ENCODE assay signal across 8 cellular contexts in genomic region chr12:47223848-47224213, GRCh38.
DNase-seq lines count a peak whose midpoint lies in the region; ATAC-seq, FAIRE-seq and TF ChIP-seq lines count a peak whose summit lies in the region.

No MANE protein-coding gene starts in this region.

- TF ChIP-seq POLR2A in A549 (IDR thresholded peaks at IDR 0.05; ENCODE audit: low read length) = no peak
- TF ChIP-seq POLR2A in IMR-90 (IDR thresholded peaks at IDR 0.05; ENCODE audit: low read depth, low read length) = no peak
- TF ChIP-seq POLR2A in gastrocnemius medialis (IDR thresholded peaks at IDR 0.05) = no peak

- H3K27ac Mint-ChIP-seq in brain = peak overlapping the region in 4 of 5 experiments; percentile 2 to 82 (median 52)

- in situ Hi-C loops in IMR-90 (cut with MboI; ENCODE audit: low sequenced_read_pairs) = no loop called here
- in situ Hi-C loops in gastrocnemius medialis (cut with MboI; ENCODE audit: low sequenced_read_pairs in 4 of 4) = no loop called here

- H3K9me1 ChIP-seq in IMR-90 (ENCODE audit: insufficient read depth, low read length) = no peaks in the 10 kb centered on the region; the same call in 1 of the 2 replicates

- H4K91ac ChIP-seq in IMR-90 (ENCODE audit: insufficient read depth, low read depth, low read length) (peak overlapping the region; percentile 51; the same call in 1 of the 2 replicates), mesenchymal stem cell (ENCODE audit: low read length) (no peak overlapping the region)

- H3K4me2 ChIP-seq in A549 = peak overlapping the region; percentile 80
- peak overlapping the region; percentile 72; the same call in 1 of the 2 replicates for H3K4me2 ChIP-seq in IMR-90 (ENCODE audit: low read depth, low read length)
- no peak overlapping the region for H3K4me2 ChIP-seq in mesenchymal stem cell (ENCODE audit: low read length, poor library complexity, severe bottlenecking)

- H2BK12ac ChIP-seq in mesenchymal stem cell (ENCODE audit: low read length in 2 of 2) = no peak overlapping the region

- H3K36me3 ChIP-seq in IMR-90 (ENCODE audit: control insufficient read depth, insufficient read depth, low read length) (no peaks in the 10 kb centered on the region), mesenchymal stem cell (ENCODE audit: control insufficient read depth in 1 of 2, insufficient read depth in 2 of 2, low read depth in 1 of 2, low read length in 2 of 2) (peaks cover 0 to 5% of the 10 kb centered on the region in 2 experiments), gastrocnemius medialis (no peaks in the 10 kb centered on the region)

- H3K4ac ChIP-seq in IMR-90 (ENCODE audit: low read depth, low read length) = 0 out of 2 replicates have a peak overlapping the region, but pooled peaks have one; percentile 38
- peak overlapping the region; percentile 53 to 67 for H3K4ac ChIP-seq in mesenchymal stem cell (ENCODE audit: low read depth in 1 of 2, low read length in 2 of 2)

- H3K4me3 ChIP-seq in A549 (peak overlapping the region; percentile 44), IMR-90 (ENCODE audit: insufficient read depth, low read depth, low read length) (no peak overlapping the region), mesenchymal stem cell (ENCODE audit: insufficient read depth in 1 of 2, low read depth in 1 of 2, low read length in 2 of 2) (no peak overlapping the region), gastrocnemius medialis (no peak overlapping the region)

- no peaks in the 10 kb centered on the region for H3K27me3 ChIP-seq in IMR-90 (ENCODE audit: control insufficient read depth, insufficient read depth, low read length)
- H3K27me3 ChIP-seq in mesenchymal stem cell (ENCODE audit: control insufficient read depth in 1 of 2, insufficient read depth in 1 of 2, low read length in 2 of 2) = no peaks in the 10 kb centered on the region
- no peaks in the 10 kb centered on the region for H3K27me3 ChIP-seq in gastrocnemius medialis

- ATAC-seq in A549 = peak; percentile 65 to 73
- peak; percentile 61 for ATAC-seq in IMR-90 (ENCODE audit: low read depth)
- no peak for ATAC-seq in gastrocnemius medialis
- no peak for ATAC-seq in HG03108 (IDR thresholded peaks at IDR 0.05; ENCODE audit: unreplicated experiment)
- ATAC-seq in HG03135 (IDR thresholded peaks at IDR 0.05; ENCODE audit: unreplicated experiment) = no peak

- H3K23ac ChIP-seq in IMR-90 (ENCODE audit: low read depth, low read length) = no peak overlapping the region; the same call in 1 of the 2 replicates
- no peak overlapping the region for H3K23ac ChIP-seq in mesenchymal stem cell (ENCODE audit: low read length in 2 of 2)

- H3K4me1 ChIP-seq in A549 (peaks cover 83% of the 10 kb centered on the region), IMR-90 (ENCODE audit: control insufficient read depth, insufficient read depth, low read length) (peaks cover 11% of the 10 kb centered on the region), mesenchymal stem cell (ENCODE audit: control insufficient read depth, insufficient read depth, low read depth, low read length) (peaks cover 3% of the 10 kb centered on the region), gastrocnemius medialis (no peaks in the 10 kb centered on the region)

- no peak overlapping the region for H3K56ac ChIP-seq in IMR-90 (ENCODE audit: extremely low read depth, insufficient read depth, low read length)

- peak in 1 of 2 experiments; percentile 17; a peak in 1 of 5 replicates for TF ChIP-seq EP300 in A549 (IDR thresholded peaks at IDR 0.05)

- no peaks in the 10 kb centered on the region for H3K36me3 Mint-ChIP-seq in brain

- H3K9ac ChIP-seq in IMR-90 (ENCODE audit: low read depth, low read length) (peak overlapping the region; percentile 57; the same call in 1 of the 2 replicates), mesenchymal stem cell (ENCODE audit: low read length) (peak overlapping the region; percentile 13)

- no peaks in the 10 kb centered on the region for H3K9me3 ChIP-seq in A549
- no peaks in the 10 kb centered on the region for H3K9me3 ChIP-seq in IMR-90 (ENCODE audit: control insufficient read depth, insufficient read depth, low read length)
- H3K9me3 ChIP-seq in mesenchymal stem cell (ENCODE audit: control insufficient read depth, low read length) = no peaks in the 10 kb centered on the region
- no peaks in the 10 kb centered on the region for H3K9me3 ChIP-seq in gastrocnemius medialis

- no peaks in the 10 kb centered on the region for H4K20me1 ChIP-seq in IMR-90 (ENCODE audit: insufficient read depth, low read length)

- CTCF ChIA-PET in A549 (lab: Yijun Ruan, JAX) (interaction anchor here (1.3 to 1.4 kb wide), 2 partner anchors 189 to 190 kb away, joined by 4 to 6 read pairs; no protein-coding TSS in a partner anchor), IMR-90 (lab: Yijun Ruan, JAX) (no interaction called here)

- dilution Hi-C loops in IMR-90 (cut with HindIII; ENCODE audit: low sequenced_read_pairs, unreplicated experiment) = no loop called here

- H3K4me3 Mint-ChIP-seq in brain = peak overlapping the region in 2 of 5 experiments; percentile 22 to 71

- H2AFZ ChIP-seq in IMR-90 (replicated peaks; ENCODE audit: low read length, poor library complexity) (peak overlapping the region; percentile 56), mesenchymal stem cell (ENCODE audit: low read depth, low read length) (no peak overlapping the region)

- H2BK20ac ChIP-seq in IMR-90 (ENCODE audit: low read depth, low read length) = peak overlapping the region; percentile 29; the same call in 1 of the 2 replicates

- POLR2A ChIA-PET in A549 (lab: Yijun Ruan, JAX) (interaction anchor here (0.6 to 6.8 kb wide), 12 partner anchors 11 to 191 kb away, joined by 3 to 90 read pairs (median 5); partner anchors contain the start of genes AMIGO2 and PCED1B), IMR-90 (lab: Charles Lee; ENCODE audit: unreplicated experiment) (no interaction called here)

- no peak overlapping the region for H2AK5ac ChIP-seq in IMR-90 (ENCODE audit: low read depth, low read length)
- H2AK5ac ChIP-seq in mesenchymal stem cell (ENCODE audit: low read length, severe bottlenecking) = no peak overlapping the region

- H2BK15ac ChIP-seq in IMR-90 (ENCODE audit: low read depth, low read length) = 0 out of 3 replicates have a peak overlapping the region, but pooled peaks have one; percentile 25
- no peak overlapping the region for H2BK15ac ChIP-seq in mesenchymal stem cell (ENCODE audit: low read depth, poor library complexity, severe bottlenecking)

- H2AK9ac ChIP-seq in IMR-90 (replicated peaks; ENCODE audit: low read depth, low read length, poor library complexity) = no peak overlapping the region

- H3K18ac ChIP-seq in IMR-90 (ENCODE audit: low read depth, low read length) (no peak overlapping the region; the same call in 1 of the 2 replicates), mesenchymal stem cell (ENCODE audit: low read depth in 1 of 2, low read length in 2 of 2) (peak overlapping the region in 1 of 2 experiments; percentile 87)

- peak overlapping the region; percentile 79 for H4K5ac ChIP-seq in IMR-90 (ENCODE audit: low read depth, low read length)

- peaks cover 19% of the 10 kb centered on the region for H3K4me1 Mint-ChIP-seq in brain

- H3K14ac ChIP-seq in IMR-90 (replicated peaks; ENCODE audit: low read depth, low read length) (0 out of 2 replicates have a peak overlapping the region, but pooled peaks have one; percentile 27), mesenchymal stem cell (ENCODE audit: low read length in 2 of 2) (no peak overlapping the region)

- no peak overlapping the region for H2BK5ac ChIP-seq in IMR-90 (ENCODE audit: low read depth, low read length, poor library complexity, severe bottlenecking)
- H2BK5ac ChIP-seq in mesenchymal stem cell (ENCODE audit: low read depth, low read length, poor library complexity, severe bottlenecking) = no peak overlapping the region

- DNase-seq in A549 (ENCODE audit: low read depth in 1 of 2, low spot score in 1 of 2) = peak in 1 of 2 experiments; percentile 95
- DNase-seq in IMR-90 = peak; percentile 22
- peak; percentile 32 for DNase-seq in mesenchymal stem cell
- no peak for DNase-seq in gastrocnemius medialis
- no peak for DNase-seq in GOT3 (lab: John Stamatoyannopoulos, UW)

- peaks cover 0 to 4% (median 0%) of the 10 kb centered on the region in 5 experiments for H3K9me3 Mint-ChIP-seq in brain

- BruUV-seq in IMR-90 (replicated peaks; lab: Mats Ljungman, UMichigan) = no TSS peak

- WGBS in A549 (ENCODE audit: missing lambda C conversion rate) = 2% methylated on average over 4 of the region's 4 CpGs
- WGBS in IMR-90 (ENCODE audit: extremely low coverage in 2 of 2, insufficient read length in 1 of 2), 2 experiments = no CpG with 5 or more reads among the region's 4 CpGs
- WGBS in mesenchymal stem cell = 43% methylated on average over 3 of the region's 4 CpGs

- peak overlapping the region; percentile 73 for H2BK120ac ChIP-seq in IMR-90 (ENCODE audit: low read depth, low read length)
- peak overlapping the region; percentile 62 for H2BK120ac ChIP-seq in mesenchymal stem cell (ENCODE audit: low read depth, low read length)

- intact Hi-C loops in IMR-90 (cut with micrococcal nuclease) (no loop called here), gastrocnemius medialis (cut with DNase I; ENCODE audit: low total_unique reads) (no loop called here)

- TF ChIP-seq CTCF in A549 (IDR thresholded peaks at IDR 0.05) = no peak
- no peak for TF ChIP-seq CTCF in IMR-90 (conservative IDR thresholded peaks at IDR 0.05; ENCODE audit: low read depth, low read length)
- TF ChIP-seq CTCF in brain (conservative IDR thresholded peaks at IDR 0.05) = no peak
- TF ChIP-seq CTCF in gastrocnemius medialis (IDR thresholded peaks at IDR 0.05 in 4 of 5, conservative IDR thresholded peaks at IDR 0.05 in 1 of 5) = no peak

- H4K8ac ChIP-seq in IMR-90 (ENCODE audit: low read depth in 2 of 2, low read length in 2 of 2) = peak overlapping the region; percentile 67 to 84
- peak overlapping the region; percentile 8 for H4K8ac ChIP-seq in mesenchymal stem cell (ENCODE audit: low read length)

- peak; percentile 90 for FAIRE-seq in A549 (lab: Jason Lieb, UNC)

- H3K27me3 Mint-ChIP-seq in brain = peaks cover 4% of the 10 kb centered on the region

- H3K79me1 ChIP-seq in IMR-90 (ENCODE audit: low read depth in 1 of 2, low read length in 2 of 2) = no peaks in the 10 kb centered on the region
- no peaks in the 10 kb centered on the region for H3K79me1 ChIP-seq in mesenchymal stem cell (replicated peaks; ENCODE audit: low read length, poor library complexity, severe bottlenecking)

- H3K27ac ChIP-seq in A549 = peak overlapping the region; percentile 98 to 99
- H3K27ac ChIP-seq in IMR-90 (ENCODE audit: insufficient read depth, low read length) = no peak overlapping the region
- H3K27ac ChIP-seq in mesenchymal stem cell (ENCODE audit: low read length, poor library complexity, severe bottlenecking) = no peak overlapping the region
- no peak overlapping the region for H3K27ac ChIP-seq in gastrocnemius medialis

- TF ChIP-seq RAD21 in A549 (conservative IDR thresholded peaks at IDR 0.05 in 1 of 2, IDR thresholded peaks at IDR 0.05 in 1 of 2) = peak; percentile 24 to 34; a peak in 2 of 5 replicates
- no peak for TF ChIP-seq RAD21 in IMR-90 (IDR thresholded peaks at IDR 0.05; ENCODE audit: low read length)

TF ChIP-seq in A549, 52 proteins besides CTCF, POLR2A, EP300 and RAD21 (continues in another document):
- no peak for TF ChIP-seq MAFK (IDR thresholded peaks at IDR 0.05; ENCODE audit: partially characterized antibody)

TF ChIP-seq in IMR-90, 13 proteins besides CTCF, POLR2A, EP300 and RAD21 (continues in another document):
- TF ChIP-seq CEBPB (IDR thresholded peaks at IDR 0.05; ENCODE audit: low read depth, low read length) = peak; percentile 36; the same call in 1 of the 2 replicates

Comparison
In these comparisons a context has a peak if more than half of its experiments do, and no peak if none do; other contexts are left out.
1. ATAC-seq: peak in A549 (2 of 2) and IMR-90 (single experiment); none in gastrocnemius medialis (0 of 2), HG03108 (single experiment) and HG03135 (single experiment).
2. DNase-seq: peak in IMR-90 (single experiment) and mesenchymal stem cell (single experiment); none in gastrocnemius medialis (0 of 2) and GOT3 (single experiment).
3. H3K27ac ChIP-seq: peak in A549 (2 of 2); none in IMR-90 (single experiment), mesenchymal stem cell (single experiment) and gastrocnemius medialis (0 of 4).